12 cellular contexts compared by ENCODE assay signal in the genomic region with DNA sequence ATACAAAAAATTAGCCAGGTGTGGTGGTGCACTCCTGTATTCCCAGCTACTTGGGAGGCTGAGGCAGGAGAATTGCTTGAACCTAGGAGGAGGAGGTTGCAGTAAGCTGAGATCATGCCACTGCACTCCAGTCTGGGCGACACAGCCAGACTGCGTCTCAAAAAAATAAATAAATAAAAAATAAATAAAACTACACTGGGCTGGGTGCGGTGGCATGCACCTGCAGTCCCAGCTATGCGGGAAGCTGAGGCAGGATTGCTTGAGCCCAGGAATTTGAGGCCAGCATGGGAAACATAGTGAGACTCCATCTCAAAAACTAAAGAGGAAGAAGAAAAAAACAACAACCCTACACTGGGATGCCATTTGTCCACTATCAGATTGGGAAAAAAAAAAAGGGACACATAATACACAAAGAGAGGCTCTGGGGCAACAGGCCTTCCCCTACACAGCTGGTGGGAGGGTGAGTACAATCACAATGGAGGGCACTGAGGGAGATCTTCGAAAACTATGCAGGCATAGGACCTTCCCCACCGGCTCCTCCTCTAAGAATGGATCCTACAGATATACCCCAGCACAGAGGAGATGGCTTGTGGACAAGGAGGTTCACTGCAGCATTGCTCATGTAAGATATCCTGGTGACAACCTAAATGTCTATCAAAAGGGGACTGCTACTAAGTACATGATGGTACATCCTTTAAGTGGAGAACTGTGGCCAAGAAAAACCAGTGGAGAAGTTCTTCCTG. TPM values are rescaled to one million over a fixed set of nuclear protein-coding genes. Genes with fewer than 3 reads are reported as not detected.
DNase-seq lines count a peak whose midpoint lies in the region; ATAC-seq lines count a peak whose summit lies in the region.
"Not testable (repeated sequence)": the region's sequence is repeated elsewhere in the genome, so short reads cannot be mapped to it uniquely, and the experiment has no call there.
"Had no signal": no experiment of that assay in that cellular context is flagged by ENCODE, and none has a peak within 500 bp of the region (broad histone marks: within the 10 kb centered on the region; RNA-seq: fewer than 3 reads in every experiment).

No MANE protein-coding gene starts in this region.

- H3K27ac ChIP-seq in CD4-positive, CD25-positive, alpha-beta regulatory T cell (ENCODE audit: insufficient read depth, low read length, poor library complexity, severe bottlenecking), result not testable (repeated sequence)

- H3K4me3 ChIP-seq in CD4-positive, CD25-positive, alpha-beta regulatory T cell (ENCODE audit: low read depth, low read length), result not testable (repeated sequence)

- peaks cover 48% of the 10 kb centered on the region for H3K36me3 Mint-ChIP-seq in CD4-positive, CD25-positive, alpha-beta regulatory T cell
- not testable (repeated sequence) for H3K36me3 Mint-ChIP-seq in T-helper 17 cell (ENCODE audit: low read depth); activated naive CD4-positive, alpha-beta T cell treated with anti-CD3 and anti-CD28 coated beads, Interleukin-2, amount 50 U/mL, for 72 hours

- not testable (repeated sequence) for H3K4me1 Mint-ChIP-seq in CD4-positive, CD25-positive, alpha-beta regulatory T cell
- peaks cover 11% of the 10 kb centered on the region for H3K4me1 Mint-ChIP-seq in T-helper 17 cell

- H3K9me3 ChIP-seq in CD4-positive, CD25-positive, alpha-beta regulatory T cell (ENCODE audit: control insufficient read depth in 2 of 2, low read length in 2 of 2); T-helper 17 cell (ENCODE audit: control insufficient read depth, low read length, poor library complexity, severe bottlenecking): not testable (repeated sequence)

- not testable (repeated sequence) for ATAC-seq in CD4-positive, CD25-positive, alpha-beta regulatory T cell (ENCODE audit: low read depth in 2 of 2); T-helper 17 cell; activated naive CD4-positive, alpha-beta T cell treated with anti-CD3 and anti-CD28 coated beads, Interleukin-2, amount 50 U/mL, for 72 hours; Right ventricle myocardium superior (ENCODE audit: poor library complexity)

- intact Hi-C loops in Right ventricle myocardium superior (cut with DNase I); posterior vena cava (cut with DNase I): not testable (repeated sequence)

- peaks cover 65% of the 10 kb centered on the region for H3K36me3 ChIP-seq in CD4-positive, CD25-positive, alpha-beta regulatory T cell (ENCODE audit: control insufficient read depth, insufficient read depth, low read length)

- H3K4me1 ChIP-seq in CD4-positive, CD25-positive, alpha-beta regulatory T cell (ENCODE audit: control insufficient read depth, insufficient read depth, low read length, poor library complexity, severe bottlenecking), result not testable (repeated sequence)

- H3K27ac Mint-ChIP-seq in CD4-positive, CD25-positive, alpha-beta regulatory T cell, result peak overlapping the region in 2 of 3 donors; percentile 7 to 32
- peak overlapping the region; percentile 9 for H3K27ac Mint-ChIP-seq in T-helper 17 cell
- peak overlapping the region in 1 of 2 donors; percentile 14 for H3K27ac Mint-ChIP-seq in activated naive CD4-positive, alpha-beta T cell treated with anti-CD3 and anti-CD28 coated beads, Interleukin-2, amount 50 U/mL, for 72 hours

- H3K27me3 Mint-ChIP-seq in CD4-positive, CD25-positive, alpha-beta regulatory T cell; T-helper 17 cell: not testable (repeated sequence)

- not testable (repeated sequence) for H3K9me3 Mint-ChIP-seq in CD4-positive, CD25-positive, alpha-beta regulatory T cell; activated naive CD4-positive, alpha-beta T cell treated with anti-CD3 and anti-CD28 coated beads, Interleukin-2, amount 50 U/mL, for 72 hours

- not testable (repeated sequence) for H3K4me3 Mint-ChIP-seq in CD4-positive, CD25-positive, alpha-beta regulatory T cell; T-helper 17 cell

- DNase-seq in CD4-positive, CD25-positive, alpha-beta regulatory T cell, result peak in 1 of 3 donors; percentile 1
- not testable (repeated sequence) for DNase-seq in T-helper 17 cell
- DNase-seq in activated naive CD4-positive, alpha-beta T cell treated with anti-CD3 and anti-CD28 coated beads, Interleukin-2, amount 50 U/mL, for 72 hours (ENCODE audit: low spot score in 2 of 2), result peak; percentile 3 to 44
- DNase-seq in dedifferentiated amniotic fluid mesenchymal stem cell (ENCODE audit: extremely low spot score), result peak; percentile 14
- DNase-seq in Right ventricle myocardium superior, result peak; percentile 31
- peak; percentile 11 for DNase-seq in midbrain (lab: John Stamatoyannopoulos, UW)
- DNase-seq in posterior vena cava (ENCODE audit: low spot score), result peak; percentile 62
- DNase-seq in ureter (ENCODE audit: low spot score), result peak; percentile 44

- not testable (repeated sequence) for H3K27me3 ChIP-seq in CD4-positive, CD25-positive, alpha-beta regulatory T cell (ENCODE audit: control insufficient read depth, insufficient read depth, low read length)

RNA-seq across cellular contexts. Expression of a gene that starts 20.3 kb away (rescaled TPM):
- 13.0 TPM for total RNA-seq in CD4-positive, CD25-positive, alpha-beta regulatory T cell
- 1 to 10 TPM in 3 of 4 donors, under 1 TPM in 1; 0.49 to 3.7 (median 2.1) TPM for polyA plus RNA-seq in CD4-positive, CD25-positive, alpha-beta regulatory T cell
- total RNA-seq in T-helper 17 cell, result 10 to 100 TPM in 1 of 2 donors, 1 to 10 TPM in 1; 9.7 to 17.6 TPM
- total RNA-seq in activated naive CD4-positive, alpha-beta T cell treated with anti-CD3 and anti-CD28 coated beads, Interleukin-2, amount 50 U/mL, for 72 hours, result 1 to 10 TPM; 6.2 to 6.5 TPM
- 11.7 TPM for total RNA-seq in Right ventricle myocardium superior
- 10 to 100 TPM; 28.9 to 63.0 TPM for total RNA-seq in posterior vena cava
- total RNA-seq in ureter, result 61.9 TPM

RNA-seq across cellular contexts. Expression of a gene that starts 33.0 kb away (rescaled TPM):
- 3,278 TPM for total RNA-seq in CD4-positive, CD25-positive, alpha-beta regulatory T cell
- polyA plus RNA-seq in CD4-positive, CD25-positive, alpha-beta regulatory T cell, result 10 to 100 TPM in 1 of 4 donors, not detected in 3; 23.7 TPM
- total RNA-seq in T-helper 17 cell (1,000 to 10,000 TPM; 3,182 to 3,922 TPM), Right ventricle myocardium superior (9,391 TPM), posterior vena cava (over 10,000 TPM; 12,584 to 18,986 TPM), ureter (1,626 TPM)
- total RNA-seq in activated naive CD4-positive, alpha-beta T cell treated with anti-CD3 and anti-CD28 coated beads, Interleukin-2, amount 50 U/mL, for 72 hours, result 1,000 to 10,000 TPM; 1,082 to 1,722 TPM
- total RNA-seq: HT1080 had no signal
- polyA plus RNA-seq: naive thymus-derived CD4-positive, alpha-beta T cell; pancreas; spleen had no signal
